13 cellular contexts compared by ENCODE assay signal in genomic region chr10:118613863-118614262, GRCh38. TPM values are rescaled to one million over a fixed set of nuclear protein-coding genes. Genes with fewer than 3 reads are reported as not detected.
"Had no signal": no experiment of that assay in that cellular context is flagged by ENCODE, and none has a peak within 500 bp of the region (broad histone marks: within the 10 kb centered on the region; RNA-seq: fewer than 3 reads in every experiment).

No MANE protein-coding gene starts in this region.

RNA-seq across cellular contexts. Expression of gene PRLHR, which starts 18.4 kb away (rescaled TPM):
- total RNA-seq: natural killer cell, omental fat pad, osteocyte, posterior vena cava, prostate gland, pulmonary artery endothelial cell, right atrium auricular region, sciatic nerve, smooth muscle cell, spleen, suprapubic skin, transverse colon, upper lobe of right lung had no signal
- polyA plus RNA-seq: smooth muscle cell, spleen had no signal
